ENCODE assay signal across 12 cellular contexts in genomic region chr18:12890500-12890899, GRCh38. TPM values are rescaled to one million over a fixed set of nuclear protein-coding genes. Genes with fewer than 3 reads are reported as not detected.
DNase-seq lines count a peak whose midpoint lies in the region; ATAC-seq and TF ChIP-seq lines count a peak whose summit lies in the region.
"Had no signal": no experiment of that assay in that cellular context is flagged by ENCODE, and none has a peak within 500 bp of the region (broad histone marks: within the 10 kb centered on the region; RNA-seq: fewer than 3 reads in every experiment).

No MANE protein-coding gene starts in this region.

- H3K4me3 Mint-ChIP-seq in WTC11 = no peak overlapping the region
- H3K4me3 Mint-ChIP-seq in T-helper 2 cell treated with Interferon-gamma antibody and Interleukin-4, amounts not matched to agents 5 μg/mL and 100 μg/mL, for 36 hours = no peak overlapping the region
- H3K4me3 Mint-ChIP-seq: activated CD4-positive, alpha-beta memory T cell treated with anti-CD3 and anti-CD28 coated beads, Interleukin-2, amount 10 ng/mL, durations not matched to agents 7 days and 5 days had no signal

- H3K4me1 Mint-ChIP-seq in WTC11 = peaks cover 9% of the 10 kb centered on the region
- H3K4me1 Mint-ChIP-seq in T-helper 2 cell treated with Interferon-gamma antibody and Interleukin-4, amounts not matched to agents 5 μg/mL and 100 μg/mL, for 36 hours (ENCODE audit: low read depth) = peaks cover 6% of the 10 kb centered on the region

- peaks cover 4% of the 10 kb centered on the region for H3K27me3 ChIP-seq in lower lobe of right lung (ENCODE audit: low read depth)
- H3K27me3 ChIP-seq: body of pancreas, upper lobe of left lung had no signal

- no peak overlapping the region for H3K4me3 ChIP-seq in lower lobe of right lung
- H3K4me3 ChIP-seq: body of pancreas, upper lobe of left lung had no signal

- TF ChIP-seq CTCF in WTC11 (IDR thresholded peaks at IDR 0.05) = no peak
- no peak for TF ChIP-seq CTCF in lower lobe of right lung (IDR thresholded peaks at IDR 0.05)

- ATAC-seq in WTC11 (peak; percentile 74), lower lobe of right lung (peak; percentile 13 to 27), HG03196 (IDR thresholded peaks at IDR 0.05; ENCODE audit: unreplicated experiment) (no peak)
- ATAC-seq: body of pancreas had no signal

- no peaks in the 10 kb centered on the region for H3K36me3 ChIP-seq in lower lobe of right lung
- H3K36me3 ChIP-seq: upper lobe of left lung had no signal

- DNase-seq in DMS53 (lab: John Stamatoyannopoulos, UW) (peak; percentile 61), DMS53 treated with DMSO at 0.1 percent for 48 hours (lab: John Stamatoyannopoulos, UW; ENCODE audit: unreplicated experiment) (no peak), LoVo (ENCODE audit: low spot score) (peak; percentile 41), WTC11 (ENCODE audit: low spot score) (no peak), lower lobe of right lung (no peak), Ammon's horn (ENCODE audit: low spot score) (no peak)
- DNase-seq in T-helper 2 cell treated with Interferon-gamma antibody and Interleukin-4, amounts not matched to agents 5 μg/mL and 100 μg/mL, for 36 hours (ENCODE audit: low spot score) = no peak
- DNase-seq: activated CD4-positive, alpha-beta memory T cell treated with anti-CD3 and anti-CD28 coated beads, Interleukin-2, amount 10 ng/mL, durations not matched to agents 7 days and 5 days; body of pancreas; stimulated activated CD4-positive, alpha-beta T cell treated with anti-CD3 and anti-CD28 coated beads, Interleukin-4, amount 100 ng/mL, for 4 hours; upper lobe of left lung had no signal

- H3K36me3 Mint-ChIP-seq in WTC11 = 0 out of 2 replicates have a peak, but pooled peaks cover 4% of the 10 kb centered on the region
- peaks cover 1% of the 10 kb centered on the region for H3K36me3 Mint-ChIP-seq in T-helper 2 cell treated with Interferon-gamma antibody and Interleukin-4, amounts not matched to agents 5 μg/mL and 100 μg/mL, for 36 hours (ENCODE audit: low read depth)

- no peak overlapping the region for H3K27ac Mint-ChIP-seq in WTC11
- H3K27ac Mint-ChIP-seq in T-helper 2 cell treated with Interferon-gamma antibody and Interleukin-4, amounts not matched to agents 5 μg/mL and 100 μg/mL, for 36 hours = no peak overlapping the region
- H3K27ac Mint-ChIP-seq: activated CD4-positive, alpha-beta memory T cell treated with anti-CD3 and anti-CD28 coated beads, Interleukin-2, amount 10 ng/mL, durations not matched to agents 7 days and 5 days had no signal

- intact Hi-C loops in lower lobe of right lung (cut with DNase I) = no loop called here

- H3K27me3 Mint-ChIP-seq in WTC11 (ENCODE audit: low read depth) = no peaks in the 10 kb centered on the region
- peaks cover 8% of the 10 kb centered on the region for H3K27me3 Mint-ChIP-seq in T-helper 2 cell treated with Interferon-gamma antibody and Interleukin-4, amounts not matched to agents 5 μg/mL and 100 μg/mL, for 36 hours (ENCODE audit: low read depth)

- peaks cover 16% of the 10 kb centered on the region for H3K9me3 Mint-ChIP-seq in WTC11
- peaks cover 7% of the 10 kb centered on the region for H3K9me3 Mint-ChIP-seq in T-helper 2 cell treated with Interferon-gamma antibody and Interleukin-4, amounts not matched to agents 5 μg/mL and 100 μg/mL, for 36 hours

- no peaks in the 10 kb centered on the region for H3K9me3 ChIP-seq in lower lobe of right lung
- H3K9me3 ChIP-seq: body of pancreas, upper lobe of left lung had no signal

- CTCF ChIA-PET in WTC11 (lab: Charles Lee) = interaction anchor here (0.6 to 2.5 kb wide), 17 partner anchors 9 to 351 kb away, joined by 3 to 13 read pairs (median 4); partner anchors contain the start of gene CEP192

- POLR2A ChIA-PET in WTC11 (lab: Charles Lee) = no interaction called here

- no peaks in the 10 kb centered on the region for H3K4me1 ChIP-seq in lower lobe of right lung
- H3K4me1 ChIP-seq: upper lobe of left lung had no signal

- H3K27ac ChIP-seq in lower lobe of right lung = no peak overlapping the region
- H3K27ac ChIP-seq: body of pancreas, upper lobe of left lung had no signal

TF ChIP-seq in WTC11, 78 proteins besides CTCF, POLR2A, EP300 and RAD21:
- TF ChIP-seq ZNF263 (CRISPR knock-in tag; IDR thresholded peaks at IDR 0.05; ENCODE audit: low read depth) = no peak
- no peak for TF ChIP-seq ATF3 (CRISPR knock-in tag; conservative IDR thresholded peaks at IDR 0.05)
- TF ChIP-seq PRRX2 (CRISPR knock-in tag; IDR thresholded peaks at IDR 0.05) = no peak
- no peak for TF ChIP-seq ZNF671 (CRISPR knock-in tag; IDR thresholded peaks at IDR 0.05)
- no peak for TF ChIP-seq ZNF281 (CRISPR knock-in tag; IDR thresholded peaks at IDR 0.05)
- no peak for TF ChIP-seq FOXK1 (CRISPR knock-in tag; IDR thresholded peaks at IDR 0.05)
- TF ChIP-seq ZBTB21 (CRISPR knock-in tag; IDR thresholded peaks at IDR 0.05; ENCODE audit: borderline replicate concordance) = no peak
- TF ChIP-seq TEAD1 (CRISPR knock-in tag; IDR thresholded peaks at IDR 0.05) = no peak
- no peak for TF ChIP-seq ZNF532 (CRISPR knock-in tag; IDR thresholded peaks at IDR 0.05; ENCODE audit: borderline replicate concordance)

RNA-seq across cellular contexts. Expression of gene PTPN2, which starts 6.5 kb away (rescaled TPM):
- total RNA-seq in WTC11 (2021) = 37.7 to 45.3 TPM (median 43.3 TPM) in 3 replicates
- 52.6 TPM for total RNA-seq in lower lobe of right lung

RNA-seq across cellular contexts. Expression of gene SEH1L, which starts 57.3 kb away (rescaled TPM):
- total RNA-seq in WTC11 (2021) = 75.5 to 81.2 TPM (median 79.1 TPM) in 3 replicates
- 34.8 TPM for total RNA-seq in lower lobe of right lung

Comparison
In these comparisons a context has a peak if more than half of its experiments do, and no peak if none do; other contexts are left out.
1. DNase-seq: peak in DMS53 (single experiment) and LoVo (single experiment); none in DMS53 treated with DMSO at 0.1 percent for 48 hours (single experiment), WTC11 (single experiment), lower lobe of right lung (single experiment), Ammon's horn (single experiment) and T-helper 2 cell treated with Interferon-gamma antibody and Interleukin-4, amounts not matched to agents 5 μg/mL and 100 μg/mL, for 36 hours (single experiment).